ENCODE assay signal across 26 cellular contexts in genomic region chr18:38052879-38053590, GRCh38.
"Had no signal": no experiment of that assay in that cellular context is flagged by ENCODE, and none has a peak within 500 bp of the region (broad histone marks: within the 10 kb centered on the region; RNA-seq: fewer than 3 reads in every experiment).

No MANE protein-coding gene starts in this region.

- H3K4me3 ChIP-seq: colonic mucosa, gastrocnemius medialis, heart left ventricle, hepatocyte, left lung, neural progenitor cell, stomach, thyroid gland, vagina had no signal

- H3K27ac ChIP-seq: colonic mucosa, gastrocnemius medialis, heart left ventricle, hepatocyte, left lung, neural progenitor cell, parathyroid adenoma, stomach, thyroid gland, vagina had no signal

- ATAC-seq: gastrocnemius medialis; heart left ventricle; left cardiac atrium; left lung; naive thymus-derived CD4-positive, alpha-beta T cell; sciatic nerve; stimulated activated effector memory CD8-positive, alpha-beta T cell treated with anti-CD3 and anti-CD28 coated beads, Interleukin-12 subunit alpha, Interleukin-12 subunit beta, amount 100 ng/mL, for 72 hours had no signal

- H3K27me3 Mint-ChIP-seq: dendritic cell treated with granulocyte-macrophage colony-stimulating factor and Interleukin-4, amounts not matched to agents 40 ng/mL and 50 ng/mL, for 4 days; naive thymus-derived CD4-positive, alpha-beta T cell; progenitor cell of endocrine pancreas had no signal

- H3K4me3 Mint-ChIP-seq: dendritic cell treated with granulocyte-macrophage colony-stimulating factor and Interleukin-4, amounts not matched to agents 40 ng/mL and 50 ng/mL, for 4 days; endodermal cell; naive thymus-derived CD4-positive, alpha-beta T cell; nephron; neural progenitor cell; stimulated activated effector memory CD8-positive, alpha-beta T cell treated with anti-CD3 and anti-CD28 coated beads, Interleukin-12 subunit alpha, Interleukin-12 subunit beta, amount 100 ng/mL, for 72 hours had no signal

- H2AFZ ChIP-seq: hepatocyte, neural progenitor cell, parathyroid adenoma had no signal

- DNase-seq: colonic mucosa; effector CD8-positive, alpha-beta T cell; endodermal cell; erythroblast; gastrocnemius medialis; heart left ventricle; left cardiac atrium; left lung; mesendoderm; midbrain; naive thymus-derived CD4-positive, alpha-beta T cell; stimulated activated CD4-positive, alpha-beta T cell treated with anti-CD3 and anti-CD28 coated beads, Interleukin-2, amount 100 ng/mL, for 24 hours; stimulated activated CD4-positive, alpha-beta T cell treated with anti-CD3 and anti-CD28 coated beads, Interleukin-4, amount 100 ng/mL, for 24 hours; stimulated activated naive CD4-positive, alpha-beta T cell treated with Interleukin-2 at 50 U/mL for 16 hours; stomach; thyroid gland; trophoblast cell had no signal

- H3K4me1 ChIP-seq: colonic mucosa, gastrocnemius medialis, heart left ventricle, left lung, neural progenitor cell, parathyroid adenoma, stomach, thyroid gland, vagina had no signal

- H3K4me2 ChIP-seq: hepatocyte, neural progenitor cell had no signal

- H3K4me1 Mint-ChIP-seq: endodermal cell; naive thymus-derived CD4-positive, alpha-beta T cell; nephron; neural progenitor cell; stimulated activated effector memory CD8-positive, alpha-beta T cell treated with anti-CD3 and anti-CD28 coated beads, Interleukin-12 subunit alpha, Interleukin-12 subunit beta, amount 100 ng/mL, for 72 hours had no signal

- H3K27me3 ChIP-seq: colonic mucosa, gastrocnemius medialis, heart left ventricle, hepatocyte, left lung, neural progenitor cell, stomach, thyroid gland, vagina had no signal

- H3K36me3 Mint-ChIP-seq: naive thymus-derived CD4-positive, alpha-beta T cell; neural progenitor cell; stimulated activated effector memory CD8-positive, alpha-beta T cell treated with anti-CD3 and anti-CD28 coated beads, Interleukin-12 subunit alpha, Interleukin-12 subunit beta, amount 100 ng/mL, for 72 hours had no signal

- H3K27ac Mint-ChIP-seq: dendritic cell treated with granulocyte-macrophage colony-stimulating factor and Interleukin-4, amounts not matched to agents 40 ng/mL and 50 ng/mL, for 4 days; endodermal cell; naive thymus-derived CD4-positive, alpha-beta T cell; nephron; neural progenitor cell; progenitor cell of endocrine pancreas; stimulated activated effector memory CD8-positive, alpha-beta T cell treated with anti-CD3 and anti-CD28 coated beads, Interleukin-12 subunit alpha, Interleukin-12 subunit beta, amount 100 ng/mL, for 72 hours had no signal

- H3K9ac ChIP-seq: neural progenitor cell, parathyroid adenoma had no signal

- H3K9me3 ChIP-seq: colonic mucosa, gastrocnemius medialis, left lung, stomach, thyroid gland, vagina had no signal

- H3K9me3 Mint-ChIP-seq: endodermal cell, neural progenitor cell had no signal

- H3K36me3 ChIP-seq: colonic mucosa, gastrocnemius medialis, heart left ventricle, left lung, neural progenitor cell, stomach, thyroid gland, vagina had no signal

- H3K79me2 ChIP-seq: hepatocyte, parathyroid adenoma had no signal
